ENCODE assay signal across 26 cellular contexts in the genomic region with DNA sequence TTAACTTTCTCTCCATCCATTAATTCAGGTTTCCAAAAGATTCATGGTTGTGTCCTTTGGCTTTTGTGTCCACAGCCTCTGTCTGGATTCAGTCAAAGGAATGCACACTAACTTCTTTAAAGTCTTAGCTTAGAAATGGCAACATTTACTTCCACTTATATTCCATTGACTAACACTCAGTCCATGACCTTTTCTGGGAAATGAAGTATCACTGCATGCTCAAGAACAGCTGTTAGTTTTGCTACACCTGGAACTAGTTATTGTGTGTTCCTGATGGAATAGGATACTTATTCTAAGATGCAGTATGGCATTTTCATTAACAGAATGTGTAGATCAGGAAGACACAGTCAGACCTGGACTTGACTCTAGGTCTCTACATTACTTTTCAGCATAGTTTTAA.
"Had no signal": no experiment of that assay in that cellular context is flagged by ENCODE, and none has a peak within 500 bp of the region (broad histone marks: within the 10 kb centered on the region; RNA-seq: fewer than 3 reads in every experiment).

No MANE protein-coding gene starts in this region.

- H3K4me3 ChIP-seq: colonic mucosa, dorsolateral prefrontal cortex, esophagus muscularis mucosa, hepatocyte, left ventricle myocardium inferior, pancreas, psoas muscle, right atrium auricular region, upper lobe of left lung had no signal

- FAIRE-seq: bronchial epithelial cell, frontal cortex, pancreas had no signal

- H3K9me3 Mint-ChIP-seq: activated T-helper 2 cell treated with anti-CD3 and anti-CD28 coated beads, Interferon-gamma antibody, Interleukin-2, Interleukin-4, amounts not matched to agents 10 μg/mL and 5 μg/mL and 100 μg/mL, durations not matched to agents 14 hours and 24 hours and 36 hours had no signal

- DNase-seq: activated CD8-positive, alpha-beta memory T cell treated with anti-CD3 and anti-CD28 coated beads, Interleukin-2, amount 50 U/mL, for 48 hours; activated naive CD4-positive, alpha-beta T cell; activated T-cell treated with anti-CD3 and anti-CD28 coated beads, Interleukin-2, amount 50 U/mL, for 4 hours; colonic mucosa; dorsolateral prefrontal cortex; glutamatergic neuron; immature natural killer cell; kidney glomerular epithelial cell; left ventricle myocardium inferior; nephron progenitor cell; pancreas; psoas muscle; stimulated activated CD4-positive, alpha-beta T cell treated with anti-CD3 and anti-CD28 coated beads, Interleukin-12 subunit alpha, Interleukin-12 subunit beta, amount 100 ng/mL, for 4 hours; stimulated activated CD4-positive, alpha-beta T cell treated with anti-CD3 and anti-CD28 coated beads, Interleukin-4, amount 100 ng/mL, for 4 hours; stimulated activated naive CD8-positive, alpha-beta T cell treated with anti-CD3 and anti-CD28 coated beads, Interleukin-15, Interleukin-2, amounts not matched to agents 100 U/mL and 50 U/mL, for 24 hours; T-cell; upper lobe of left lung had no signal

- H3K4me1 Mint-ChIP-seq: immature natural killer cell, nephron progenitor cell, T-cell, WTC11 had no signal

- H3K27ac Mint-ChIP-seq: activated naive CD8-positive, alpha-beta T cell; activated T-helper 2 cell treated with anti-CD3 and anti-CD28 coated beads, Interferon-gamma antibody, Interleukin-2, Interleukin-4, amounts not matched to agents 10 μg/mL and 5 μg/mL and 100 μg/mL, durations not matched to agents 14 hours and 24 hours and 36 hours; immature natural killer cell; nephron progenitor cell; T-cell; WTC11 had no signal

- H3K4me3 Mint-ChIP-seq: activated naive CD8-positive, alpha-beta T cell; activated T-cell treated with anti-CD3 and anti-CD28 coated beads, Interleukin-2, amount 50 U/mL, for 4 hours; immature natural killer cell; memory B cell; nephron progenitor cell; T-cell; WTC11 had no signal

- H3K36me3 Mint-ChIP-seq: activated naive CD8-positive, alpha-beta T cell; immature natural killer cell had no signal

- H3K27me3 Mint-ChIP-seq: memory B cell had no signal

- ATAC-seq: activated T-cell treated with anti-CD3 and anti-CD28 coated beads, Interleukin-2, amount 50 U/mL, for 4 hours; pancreas; psoas muscle; stimulated activated naive CD8-positive, alpha-beta T cell treated with anti-CD3 and anti-CD28 coated beads, Interleukin-15, Interleukin-2, amounts not matched to agents 100 U/mL and 50 U/mL, for 24 hours; T-cell; WTC11 had no signal
